ENCODE assay signal across 19 cellular contexts in the genomic region with DNA sequence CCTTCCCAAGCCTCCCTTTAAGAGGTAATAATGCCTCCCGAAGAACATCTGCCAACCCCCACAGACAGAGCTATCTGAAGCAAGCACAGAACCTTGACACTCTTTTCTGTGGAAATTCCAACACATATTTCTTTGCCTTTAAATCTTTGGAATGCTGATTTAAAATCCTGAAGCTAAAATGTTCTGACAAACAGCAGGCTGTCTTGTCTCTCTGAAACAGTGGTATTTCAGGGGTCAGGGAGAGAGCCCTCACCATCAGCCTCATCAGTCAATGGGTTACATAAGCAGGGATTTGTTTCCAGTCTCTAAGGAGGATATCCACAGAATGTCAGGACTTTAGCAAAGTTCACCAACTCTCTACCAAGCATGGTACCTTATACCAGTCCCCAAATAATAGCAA.
"Had no signal": no experiment of that assay in that cellular context is flagged by ENCODE, and none has a peak within 500 bp of the region (broad histone marks: within the 10 kb centered on the region; RNA-seq: fewer than 3 reads in every experiment).

No MANE protein-coding gene starts in this region.

- H3K4me2 ChIP-seq: neural progenitor cell had no signal

- DNase-seq: effector memory CD8-positive, alpha-beta T cell; esophagus squamous epithelium; foreskin keratinocyte; immature natural killer cell; kidney; left cardiac atrium; left ventricle myocardium superior; mucosa of descending colon; naive thymus-derived CD8-positive, alpha-beta T cell; nucleus accumbens; pancreas; right cardiac atrium; stimulated activated CD4-positive, alpha-beta T cell treated with anti-CD3 and anti-CD28 coated beads, Interleukin-15, amount 100 ng/mL, for 24 hours; stimulated activated CD4-positive, alpha-beta T cell treated with anti-CD3 and anti-CD28 coated beads, Interleukin-1b, Interleukin-23, amount 100 ng/mL, for 48 hours; stimulated activated naive CD4-positive, alpha-beta T cell treated with Interleukin-2 at 50 U/mL for 16 hours had no signal

- H2AFZ ChIP-seq: neural progenitor cell had no signal

- ATAC-seq: effector memory CD8-positive, alpha-beta T cell; foreskin keratinocyte; left cardiac atrium; left ventricle myocardium superior; mucosa of descending colon; naive thymus-derived CD8-positive, alpha-beta T cell; pancreas; right cardiac atrium had no signal

- H3K9ac ChIP-seq: neural progenitor cell had no signal

- H3K36me3 ChIP-seq: esophagus squamous epithelium, neural progenitor cell, pancreas had no signal

- H3K4me1 ChIP-seq: foreskin keratinocyte, pancreas had no signal

- H3K4me3 ChIP-seq: esophagus squamous epithelium, lung, mucosa of descending colon, neural progenitor cell, pancreas had no signal

- FAIRE-seq: colon, kidney, pancreas had no signal

- H3K9me3 ChIP-seq: esophagus squamous epithelium, mucosa of descending colon, pancreas had no signal

- H3K27ac ChIP-seq: epithelial cell of prostate, esophagus squamous epithelium, foreskin keratinocyte, neural progenitor cell, pancreas had no signal

- H3K27me3 ChIP-seq: esophagus squamous epithelium, foreskin keratinocyte, neural progenitor cell, pancreas had no signal
